In genomic region chr11:88051386-88051785, GRCh38 we compare ENCODE assay signal across 21 cellular contexts.
DNase-seq lines count a peak whose midpoint lies in the region; ATAC-seq, FAIRE-seq and TF ChIP-seq lines count a peak whose summit lies in the region.
"Had no signal": no experiment of that assay in that cellular context is flagged by ENCODE, and none has a peak within 500 bp of the region (broad histone marks: within the 10 kb centered on the region; RNA-seq: fewer than 3 reads in every experiment).

No MANE protein-coding gene starts in this region.

- no peak overlapping the region for H2BK20ac ChIP-seq in H1 (ENCODE audit: low read length)

- 0 out of 2 replicates have a peak overlapping the region, but pooled peaks have one; percentile 65 for H2AFZ ChIP-seq in H1 (ENCODE audit: low read length)
- no peak overlapping the region for H2AFZ ChIP-seq in HepG2 (ENCODE audit: low read length)

- TF ChIP-seq RAD21 in H1 (IDR thresholded peaks at IDR 0.05 in 1 of 2, conservative IDR thresholded peaks at IDR 0.05 in 1 of 2; ENCODE audit: low read depth in 2 of 2, low read length in 2 of 2) (no peak), HepG2 (CRISPR knock-in tag; IDR thresholded peaks at IDR 0.05) (no peak)

- H3K27me3 ChIP-seq in BJ (ENCODE audit: control insufficient read depth, insufficient read depth, low read length) (no peaks in the 10 kb centered on the region), H1 (replicated peaks in 1 of 4; ENCODE audit: control insufficient read depth in 3 of 4, extremely low read depth in 1 of 4, insufficient read depth in 3 of 4, low read length in 3 of 4) (no peaks in the 10 kb centered on the region), HepG2 (ENCODE audit: control insufficient read depth in 1 of 2, insufficient read depth in 2 of 2, low read length in 2 of 2) (no peaks in the 10 kb centered on the region), psoas muscle (ENCODE audit: insufficient read depth in 3 of 3, low read length in 2 of 3) (no peaks in the 10 kb centered on the region)
- H3K27me3 ChIP-seq: colonic mucosa, heart right ventricle, neutrophil had no signal

- 94% methylated on average over 2 of the region's 2 CpGs; no CpG with 5 or more reads in 1 of the 2 experiments for WGBS in H1 (ENCODE audit: extremely low coverage in 1 of 2, insufficient coverage in 1 of 2, insufficient read length in 1 of 2, insufficient replicate concordance in 2 of 2, low coverage in 1 of 2, low lambda C conversion rate in 2 of 2, missing lambda C conversion rate in 1 of 2), 2 experiments
- WGBS in HepG2 (ENCODE audit: low lambda C conversion rate): 0% methylated on average over 2 of the region's 2 CpGs
- WGBS in psoas muscle, 3 donors: 72 to 78% (median 74%) methylated on average over 2 of the region's 2 CpGs

- H3K4me1 ChIP-seq in H1 (replicated peaks in 1 of 4; ENCODE audit: control insufficient read depth in 3 of 4, insufficient read depth in 4 of 4, low read length in 3 of 4) (no peaks in the 10 kb centered on the region), HepG2 (ENCODE audit: insufficient read depth, low read length) (no peaks in the 10 kb centered on the region), psoas muscle (no peaks in the 10 kb centered on the region)
- H3K4me1 ChIP-seq: colonic mucosa, heart right ventricle had no signal

- DNase-seq in BJ (ENCODE audit: low read depth): peak; percentile 9
- DNase-seq in HT1080 (ENCODE audit: low read depth): peak; percentile 78
- no peak for DNase-seq in H1 (ENCODE audit: low read depth in 1 of 2, low spot score in 2 of 2)
- peak; percentile 15 for DNase-seq in HepG2 (ENCODE audit: low spot score)
- DNase-seq in GM10266 (ENCODE audit: extremely low spot score): no peak
- no peak for DNase-seq in activated CD4-positive, alpha-beta T cell treated with anti-CD3 and anti-CD28 coated beads, Interleukin-2, amount 50 U/mL, for 1 hour
- no peak for DNase-seq in psoas muscle
- no peak for DNase-seq in hypothalamus (lab: John Stamatoyannopoulos, UW)
- DNase-seq: activated CD4-positive, alpha-beta T cell treated with anti-CD3 and anti-CD28 coated beads, Interleukin-2, amount 50 U/mL, for 48 hours; activated naive CD4-positive, alpha-beta T cell; aorta; colonic mucosa; heart right ventricle; immature natural killer cell; NCI-H1417; retina; SIG-M5 had no signal

- no peak overlapping the region for H3K23ac ChIP-seq in H1 (ENCODE audit: insufficient read length)

- no peak overlapping the region for H2BK12ac ChIP-seq in H1 (ENCODE audit: low read depth, low read length)

- H3K23me2 ChIP-seq in H1 (ENCODE audit: low read depth, low read length): no peaks in the 10 kb centered on the region

- H2AK5ac ChIP-seq in H1 (ENCODE audit: low read depth, low read length): no peak overlapping the region

- TF ChIP-seq CTCF in BJ (IDR thresholded peaks at IDR 0.05; ENCODE audit: insufficient read depth, low read depth, low read length) (no peak), H1 (IDR thresholded peaks at IDR 0.05; ENCODE audit: control extremely low read depth in 1 of 3, insufficient read depth in 1 of 3, low read depth in 1 of 3, low read length in 3 of 3) (no peak), HepG2 (CRISPR knock-in tag; IDR thresholded peaks at IDR 0.05) (no peak), GM10266 (IDR thresholded peaks at IDR 0.05; ENCODE audit: control insufficient read depth, insufficient read depth, low read depth, missing control alignments) (no peak), psoas muscle (IDR thresholded peaks at IDR 0.05) (no peak)

- H3K4me3 ChIP-seq in BJ (ENCODE audit: low read depth, low read length): no peak overlapping the region
- H3K4me3 ChIP-seq in H1 (ENCODE audit: extremely low read depth in 1 of 4, insufficient read depth in 2 of 4, low read depth in 3 of 4, low read length in 4 of 4): no peak overlapping the region
- H3K4me3 ChIP-seq in HepG2 (replicated peaks in 1 of 3; ENCODE audit: insufficient read depth in 1 of 3, low read depth in 2 of 3, low read length in 3 of 3): no peak overlapping the region
- no peak overlapping the region for H3K4me3 ChIP-seq in psoas muscle
- H3K4me3 ChIP-seq: colonic mucosa, heart right ventricle had no signal

- no peak overlapping the region for H2BK15ac ChIP-seq in H1 (ENCODE audit: low read length)

- H2BK120ac ChIP-seq in H1 (replicated peaks; ENCODE audit: low read depth, low read length): no peak overlapping the region

- ATAC-seq in HepG2: no peak
- no peak for ATAC-seq in psoas muscle
- ATAC-seq: heart right ventricle had no signal

- no peaks in the 10 kb centered on the region for H4K20me1 ChIP-seq in H1 (replicated peaks in 1 of 2; ENCODE audit: control insufficient read depth in 1 of 2, insufficient read depth in 2 of 2, low read length in 2 of 2)
- no peaks in the 10 kb centered on the region for H4K20me1 ChIP-seq in HepG2 (ENCODE audit: insufficient read depth, low read length)

- H3K18ac ChIP-seq in H1 (ENCODE audit: extremely low read depth, low read length): no peak overlapping the region

- no peak overlapping the region for H3K56ac ChIP-seq in H1 (replicated peaks; ENCODE audit: insufficient read length, low read depth, low read length)

- H3K9me3 ChIP-seq in H1 (ENCODE audit: insufficient read depth in 2 of 2, low read depth in 1 of 2, low read length in 1 of 2) (no peaks in the 10 kb centered on the region), HepG2 (ENCODE audit: low read length) (no peaks in the 10 kb centered on the region), psoas muscle (no peaks in the 10 kb centered on the region)
- H3K9me3 ChIP-seq: colonic mucosa, heart right ventricle, neutrophil had no signal

- H3K27ac ChIP-seq in H1 (ENCODE audit: low read depth, low read length): no peak overlapping the region
- H3K27ac ChIP-seq in HepG2 (ENCODE audit: extremely low read length, insufficient read depth, low read length): no peak overlapping the region
- H3K27ac ChIP-seq in psoas muscle: no peak overlapping the region
- H3K27ac ChIP-seq: colonic mucosa, heart right ventricle, neutrophil, VCaP had no signal

- no peak overlapping the region for H4K8ac ChIP-seq in H1 (ENCODE audit: extremely low read depth, insufficient read depth, low read length)

- TF ChIP-seq POLR2A in H1 (IDR thresholded peaks at IDR 0.05; ENCODE audit: control extremely low read depth in 1 of 2, low read depth in 2 of 2, low read length in 2 of 2) (no peak), HepG2 (IDR thresholded peaks at IDR 0.05; ENCODE audit: insufficient read depth in 1 of 2, low read depth in 2 of 2, low read length in 2 of 2) (no peak)

- no peaks in the 10 kb centered on the region for H3K79me1 ChIP-seq in H1 (ENCODE audit: low read depth, low read length)

- no peak overlapping the region for H2BK5ac ChIP-seq in H1 (ENCODE audit: low read depth, low read length)

- H4K91ac ChIP-seq in H1 (replicated peaks; ENCODE audit: insufficient read length, low read length): no peak overlapping the region

- in situ Hi-C loops in HepG2 (cut with HindIII; ENCODE audit: extremely low pct_ligation_motif_present, low pct_unique_long_range_greater_than_20kb): no loop called here

- H3K14ac ChIP-seq in H1 (ENCODE audit: insufficient read length): no peak overlapping the region

- POLR2A ChIA-PET in BJ (lab: Charles Lee) (no interaction called here), H1 (lab: Charles Lee; ENCODE audit: partially characterized antibody) (no interaction called here), HepG2 (lab: Yijun Ruan, JAX) (no interaction called here)

- FAIRE-seq in H1 (lab: Jason Lieb, UNC) (no peak), HepG2 (lab: Jason Lieb, UNC) (no peak)
- FAIRE-seq: GM19239, H54 had no signal

- H3K4me2 ChIP-seq in H1 (ENCODE audit: insufficient read depth in 1 of 2, low read depth in 2 of 2, low read length in 2 of 2) (no peak overlapping the region), HepG2 (ENCODE audit: low read depth, low read length) (no peak overlapping the region)

- no TSS peak for BruUV-seq in HepG2 (replicated peaks; lab: Mats Ljungman, UMichigan)

- CTCF ChIA-PET in BJ (lab: Yijun Ruan, JAX): no interaction called here
- CTCF ChIA-PET in H1 (lab: Charles Lee; ENCODE audit: partially characterized antibody): interaction anchor here (1.4 kb wide), 1 partner anchor 501 kb away, joined by 4 read pairs; no protein-coding TSS in a partner anchor
- CTCF ChIA-PET in HepG2 (lab: Yijun Ruan, JAX; ENCODE audit: low intra/inter-chr PET ratio, low total read pairs): no interaction called here

- no peaks in the 10 kb centered on the region for H3K36me3 ChIP-seq in BJ (ENCODE audit: control insufficient read depth, insufficient read depth, low read length)
- no peaks in the 10 kb centered on the region for H3K36me3 ChIP-seq in H1 (ENCODE audit: control insufficient read depth in 2 of 4, insufficient read depth in 4 of 4, low read length in 3 of 4)
- no peaks in the 10 kb centered on the region for H3K36me3 ChIP-seq in HepG2 (replicated peaks in 1 of 2; ENCODE audit: control insufficient read depth in 1 of 2, insufficient read depth in 2 of 2, low read length in 2 of 2)
- no peaks in the 10 kb centered on the region for H3K36me3 ChIP-seq in psoas muscle (ENCODE audit: insufficient read depth in 1 of 2, low read depth in 1 of 2)
- H3K36me3 ChIP-seq: colonic mucosa, heart right ventricle, neutrophil had no signal

- H3K4ac ChIP-seq in H1 (replicated peaks; ENCODE audit: insufficient read length, low read depth, low read length): no peak overlapping the region

- no peaks in the 10 kb centered on the region for H3K79me2 ChIP-seq in H1 (ENCODE audit: control insufficient read depth in 1 of 2, insufficient read depth in 2 of 2, low read length in 2 of 2)
- no peaks in the 10 kb centered on the region for H3K79me2 ChIP-seq in HepG2 (ENCODE audit: insufficient read depth, low read length)

- H3K9ac ChIP-seq in H1 (replicated peaks in 1 of 4; ENCODE audit: extremely low read depth in 1 of 4, low read depth in 3 of 4, low read length in 3 of 4) (no peak overlapping the region), HepG2 (ENCODE audit: insufficient read depth, low read depth, low read length) (no peak overlapping the region)

- no peak for TF ChIP-seq EP300 in H1 (IDR thresholded peaks at IDR 0.05; ENCODE audit: borderline replicate concordance in 1 of 2, low read depth in 2 of 2, low read length in 2 of 2)
- no peak for TF ChIP-seq EP300 in HepG2 (IDR thresholded peaks at IDR 0.05; ENCODE audit: low read depth in 2 of 2, low read length in 2 of 2)
- no peak for TF ChIP-seq EP300 in HepG2 (CRISPR knock-in tag; IDR thresholded peaks at IDR 0.05; ENCODE audit: borderline replicate concordance)

- H4K5ac ChIP-seq in H1 (ENCODE audit: insufficient read length, low read depth, low read length): no peak overlapping the region

- intact Hi-C loops in HepG2 (cut with micrococcal nuclease; ENCODE audit: unreplicated experiment) (no loop called here), psoas muscle (cut with DNase I) (no loop called here)

TF ChIP-seq in H1, 55 proteins besides CTCF, POLR2A, EP300 and RAD21 (continues in another document):
- TF ChIP-seq SIRT6 (IDR thresholded peaks at IDR 0.05; ENCODE audit: low read length) (no peak), HDAC2 (IDR thresholded peaks at IDR 0.05; ENCODE audit: borderline replicate concordance in 1 of 2, low read depth in 2 of 2, low read length in 2 of 2) (no peak)

TF ChIP-seq in HepG2, 621 proteins besides CTCF, POLR2A, EP300 and RAD21 (continues in another document):
- peak; percentile 24; the same call in 1 of the 2 replicates for TF ChIP-seq SOX5 (CRISPR knock-in tag; IDR thresholded peaks at IDR 0.05; ENCODE audit: borderline replicate concordance)

Comparison
In these comparisons a context has a peak if more than half of its experiments do, and no peak if none do; other contexts are left out.
1. DNase-seq: peak in BJ (single experiment), HT1080 (single experiment) and HepG2 (single experiment); none in H1 (0 of 2), GM10266 (single experiment), activated CD4-positive, alpha-beta T cell treated with anti-CD3 and anti-CD28 coated beads, Interleukin-2, amount 50 U/mL, for 1 hour (single experiment), psoas muscle (0 of 2) and hypothalamus (0 of 51).